ENCODE assay signal across 8 cellular contexts in genomic region chr9:133029994-133030316, GRCh38. TPM values are rescaled to one million over a fixed set of nuclear protein-coding genes. Genes with fewer than 3 reads are reported as not detected.
A peak's percentile ranks its signal among the peaks of the same experiment; 100 is the strongest.
DNase-seq lines count a peak whose midpoint lies in the region; ATAC-seq and TF ChIP-seq lines count a peak whose summit lies in the region.

No MANE protein-coding gene starts in this region.

- DNase-seq in AG09309 (ENCODE audit: low read depth) (no peak), hippocampal formation (lab: John Stamatoyannopoulos, UW) (no peak), SW480 (ENCODE audit: low spot score) (no peak), NCI-H82 (lab: John Stamatoyannopoulos, UW) (no peak)
- no peak for DNase-seq in activated T-cell treated with anti-CD3 and anti-CD28 coated beads, Interleukin-2, amount 50 U/mL, for 72 hours

- H3K36me3 Mint-ChIP-seq in activated T-cell treated with anti-CD3 and anti-CD28 coated beads, Interleukin-2, amount 50 U/mL, for 72 hours (ENCODE audit: insufficient read depth in 2 of 2): peaks cover 5 to 10% of the 10 kb centered on the region in 2 donors

- TF ChIP-seq CTCF in AG09309 (IDR thresholded peaks at IDR 0.05; ENCODE audit: control insufficient read depth, insufficient read depth, low read depth, low read length, missing control alignments) (no peak), HEK293 (tag by site-specific recombination; IDR thresholded peaks at IDR 0.05) (no peak)

- CTCF ChIA-PET in HEK293 (lab: Yijun Ruan, JAX): interaction anchor here (0.7 to 5.2 kb wide), 11 partner anchors 7 to 768 kb away, joined by 3 to 78 read pairs (median 4); no protein-coding TSS in a partner anchor

- peak; percentile 22 to 34 for ATAC-seq in activated T-cell treated with anti-CD3 and anti-CD28 coated beads, Interleukin-2, amount 50 U/mL, for 72 hours (replicated peaks in 1 of 2)

- H3K9ac ChIP-seq in iPS-18a (ENCODE audit: low read length): peak overlapping the region; percentile 95
- peak overlapping the region; percentile 79 to 99 (median 94) for H3K9ac ChIP-seq in subcutaneous abdominal adipose tissue (ENCODE audit: low read length in 5 of 5)

- H3K27me3 Mint-ChIP-seq in activated T-cell treated with anti-CD3 and anti-CD28 coated beads, Interleukin-2, amount 50 U/mL, for 72 hours (ENCODE audit: low read depth): no peaks in the 10 kb centered on the region

- peak overlapping the region; percentile 99 for H3K27ac Mint-ChIP-seq in activated T-cell treated with anti-CD3 and anti-CD28 coated beads, Interleukin-2, amount 50 U/mL, for 72 hours

- POLR2A ChIA-PET in HEK293 (lab: Yijun Ruan, JAX): interaction anchor here (0.6 to 2.1 kb wide), 46 partner anchors 8 to 993 kb away, joined by 3 to 26 read pairs (median 6); partner anchors contain the start of genes CACFD1, DDX31, GFI1B and GTF3C4

- H3K4me3 Mint-ChIP-seq in activated T-cell treated with anti-CD3 and anti-CD28 coated beads, Interleukin-2, amount 50 U/mL, for 72 hours: peak overlapping the region; percentile 85 to 98

- H3K27ac ChIP-seq in HEK293 (ENCODE audit: extremely low read depth, low read depth, low read length): peak overlapping the region; percentile 35; the same call in 1 of the 2 replicates
- peak overlapping the region; percentile 14 for H3K27ac ChIP-seq in iPS-18a (ENCODE audit: low read length)
- peak overlapping the region; percentile 92 for H3K27ac ChIP-seq in subcutaneous abdominal adipose tissue (ENCODE audit: low read depth, low read length)

- H3K4me3 ChIP-seq in AG09309 (ENCODE audit: control insufficient read depth, low read depth, low read length) (peak overlapping the region; percentile 69), HEK293 (ENCODE audit: low read depth, low read length) (peak overlapping the region; percentile 69), iPS-18a (ENCODE audit: low read length) (peak overlapping the region; percentile 98), subcutaneous abdominal adipose tissue (ENCODE audit: low read depth in 1 of 5, low read length in 5 of 5) (peak overlapping the region; percentile 77 to 97 (median 96))

- H3K9me3 Mint-ChIP-seq in activated T-cell treated with anti-CD3 and anti-CD28 coated beads, Interleukin-2, amount 50 U/mL, for 72 hours: no peaks in the 10 kb centered on the region

- peaks cover 8% of the 10 kb centered on the region for H3K27me3 ChIP-seq in iPS-18a (ENCODE audit: control insufficient read depth, insufficient read depth, low read length)
- no peaks in the 10 kb centered on the region for H3K27me3 ChIP-seq in subcutaneous abdominal adipose tissue (ENCODE audit: control insufficient read depth in 5 of 5, insufficient read depth in 4 of 5, low read length in 5 of 5)

- H3K4me1 ChIP-seq in HEK293 (ENCODE audit: control insufficient read depth, insufficient read depth, low read length) (no peaks in the 10 kb centered on the region), iPS-18a (ENCODE audit: control insufficient read depth, low read depth, low read length) (peaks cover 7% of the 10 kb centered on the region), subcutaneous abdominal adipose tissue (ENCODE audit: control insufficient read depth in 5 of 5, insufficient read depth in 5 of 5, low read length in 5 of 5) (peaks cover 6 to 40% (median 28%) of the 10 kb centered on the region in 5 donors)

- H3K9me3 ChIP-seq in HEK293 (ENCODE audit: control insufficient read depth, insufficient read depth, low read depth, low read length): no peaks in the 10 kb centered on the region
- H3K9me3 ChIP-seq in iPS-18a (ENCODE audit: control insufficient read depth, low read depth, low read length): no peaks in the 10 kb centered on the region
- no peaks in the 10 kb centered on the region for H3K9me3 ChIP-seq in subcutaneous abdominal adipose tissue (ENCODE audit: control insufficient read depth in 5 of 5, low read length in 5 of 5)

- H3K4me1 Mint-ChIP-seq in activated T-cell treated with anti-CD3 and anti-CD28 coated beads, Interleukin-2, amount 50 U/mL, for 72 hours (ENCODE audit: low read depth): peaks cover 29% of the 10 kb centered on the region

- H3K36me3 ChIP-seq in HEK293 (ENCODE audit: control insufficient read depth in 2 of 2, insufficient read depth in 1 of 2, low read length in 2 of 2): peaks cover 0 to 23% of the 10 kb centered on the region in 2 experiments; a peak in 1 of 3 replicates
- H3K36me3 ChIP-seq in iPS-18a (ENCODE audit: control insufficient read depth, low read depth, low read length): peaks cover 4% of the 10 kb centered on the region
- peaks cover 0 to 10% (median 4%) of the 10 kb centered on the region in 5 donors for H3K36me3 ChIP-seq in subcutaneous abdominal adipose tissue (ENCODE audit: control insufficient read depth in 5 of 5, insufficient read depth in 5 of 5, low read length in 5 of 5)

TF ChIP-seq in HEK293, 187 proteins besides CTCF, POLR2A, EP300 and RAD21:
- TF ChIP-seq KLF10 (tag by site-specific recombination; IDR thresholded peaks at IDR 0.05): 0 out of 2 replicates have a peak, but pooled peaks have one; percentile 10
- TF ChIP-seq MZF1 (tag by site-specific recombination; IDR thresholded peaks at IDR 0.05; ENCODE audit: borderline replicate concordance): no peak
- peak; percentile 18; the same call in 1 of the 2 replicates for TF ChIP-seq KLF16 (tag by site-specific recombination; IDR thresholded peaks at IDR 0.05)
- 0 out of 2 replicates have a peak, but pooled peaks have one; percentile 13 for TF ChIP-seq ZNF223 (tag by site-specific recombination; IDR thresholded peaks at IDR 0.05)
- TF ChIP-seq BCL6B (tag by site-specific recombination; IDR thresholded peaks at IDR 0.05): no peak
- no peak for TF ChIP-seq ZNF239 (tag by site-specific recombination; IDR thresholded peaks at IDR 0.05)
- peak; percentile 74 for TF ChIP-seq ZSCAN30 (tag by site-specific recombination; IDR thresholded peaks at IDR 0.05)
- TF ChIP-seq ZFHX2 (tag by site-specific recombination; conservative IDR thresholded peaks at IDR 0.05): 0 out of 2 replicates have a peak, but pooled peaks have one; percentile 49
- 0 out of 2 replicates have a peak, but pooled peaks have one; percentile 55 for TF ChIP-seq PBX3 (CRISPR knock-in tag; IDR thresholded peaks at IDR 0.05)
- TF ChIP-seq ZFP69B (tag by site-specific recombination; IDR thresholded peaks at IDR 0.05): 0 out of 2 replicates have a peak, but pooled peaks have one; percentile 20
- TF ChIP-seq WT1 (tag by site-specific recombination; IDR thresholded peaks at IDR 0.05): no peak
- peak; percentile 96 for TF ChIP-seq ZNF792 (tag by site-specific recombination; IDR thresholded peaks at IDR 0.05)
- TF ChIP-seq PATZ1 (tag by site-specific recombination; IDR thresholded peaks at IDR 0.05): peak; percentile 10
- 0 out of 2 replicates have a peak, but pooled peaks have one; percentile 22 for TF ChIP-seq ZNF501 (tag by site-specific recombination; IDR thresholded peaks at IDR 0.05)
- TF ChIP-seq HOXA7 (CRISPR knock-in tag; IDR thresholded peaks at IDR 0.05; ENCODE audit: borderline replicate concordance): no peak
- TF ChIP-seq ZNF561 (tag by site-specific recombination; IDR thresholded peaks at IDR 0.05; ENCODE audit: borderline replicate concordance): no peak

RNA-seq across cellular contexts. Expression of gene GTF3C5, which starts 0.8 kb away (rescaled TPM):
- total RNA-seq in activated T-cell treated with anti-CD3 and anti-CD28 coated beads, Interleukin-2, amount 50 U/mL, for 72 hours: 100 to 1,000 TPM in 1 of 2 donors, 10 to 100 TPM in 1; 79.5 to 101 TPM

RNA-seq across cellular contexts. Expression of gene CEL, which starts 31.8 kb away (rescaled TPM):
- 1 to 10 TPM; 1.6 to 3.6 TPM for total RNA-seq in activated T-cell treated with anti-CD3 and anti-CD28 coated beads, Interleukin-2, amount 50 U/mL, for 72 hours

RNA-seq across cellular contexts. Expression of gene GFI1B, which starts 51.5 kb away (rescaled TPM):
- under 1 TPM in 1 of 2 donors, not detected in 1; 0.12 TPM for total RNA-seq in activated T-cell treated with anti-CD3 and anti-CD28 coated beads, Interleukin-2, amount 50 U/mL, for 72 hours

Comparison
In these comparisons a context has a peak if more than half of its experiments do, and no peak if none do; other contexts are left out.
1. H3K27ac ChIP-seq: peak in every context shown above with its lines; median percentile 92 in subcutaneous abdominal adipose tissue; 35 in HEK293; 14 in iPS-18a.